In genomic region chr16:30561212-30561816, GRCh38 we compare ENCODE assay signal across 6 cellular contexts. TPM values are rescaled to one million over a fixed set of nuclear protein-coding genes. Genes with fewer than 3 reads are reported as not detected.
DNase-seq lines count a peak whose midpoint lies in the region; ATAC-seq and TF ChIP-seq lines count a peak whose summit lies in the region.

No MANE protein-coding gene starts in this region.

- peaks cover 6% of the 10 kb centered on the region for H3K36me3 Mint-ChIP-seq in activated CD4-positive, alpha-beta memory T cell treated with anti-CD3 and anti-CD28 coated beads, Interleukin-2, amount 10 ng/mL, durations not matched to agents 7 days and 5 days (ENCODE audit: low read depth)

- POLR2A ChIA-PET in activated CD4-positive, alpha-beta memory T cell treated with anti-CD3 and anti-CD28 coated beads, Interleukin-2, amount 10 ng/mL, durations not matched to agents 7 days and 5 days (lab: Charles Lee) = interaction anchor here (0.9 to 6.5 kb wide), 6 partner anchors 8 to 49 kb away, joined by 3 to 129 read pairs (median 5); partner anchors contain the start of genes ZNF688, ZNF689 and ZNF747

- H3K9me3 Mint-ChIP-seq in activated CD4-positive, alpha-beta memory T cell treated with anti-CD3 and anti-CD28 coated beads, Interleukin-2, amount 10 ng/mL, durations not matched to agents 7 days and 5 days = no peaks in the 10 kb centered on the region

- H3K4me1 Mint-ChIP-seq in activated CD4-positive, alpha-beta memory T cell treated with anti-CD3 and anti-CD28 coated beads, Interleukin-2, amount 10 ng/mL, durations not matched to agents 7 days and 5 days = peaks cover 30% of the 10 kb centered on the region

- no peak for TF ChIP-seq CTCF in AG10803 (conservative IDR thresholded peaks at IDR 0.05; ENCODE audit: low read length)

- CTCF ChIA-PET in activated CD4-positive, alpha-beta memory T cell treated with anti-CD3 and anti-CD28 coated beads, Interleukin-2, amount 10 ng/mL, durations not matched to agents 7 days and 5 days (lab: Charles Lee) = interaction anchor here (0.7 to 2.3 kb wide), 5 partner anchors 10 to 132 kb away, joined by 3 to 9 read pairs (median 4); partner anchors contain the start of genes DCTPP1, ZNF688 and ZNF747

- peak overlapping the region; percentile 78 for H3K4me3 Mint-ChIP-seq in activated CD4-positive, alpha-beta memory T cell treated with anti-CD3 and anti-CD28 coated beads, Interleukin-2, amount 10 ng/mL, durations not matched to agents 7 days and 5 days

- H3K4me3 ChIP-seq in AG10803 (ENCODE audit: low read length) = peak overlapping the region; percentile 43

- H3K27ac Mint-ChIP-seq in activated CD4-positive, alpha-beta memory T cell treated with anti-CD3 and anti-CD28 coated beads, Interleukin-2, amount 10 ng/mL, durations not matched to agents 7 days and 5 days = peak overlapping the region; percentile 85

- DNase-seq in AG10803 (ENCODE audit: low read depth) = no peak
- peak; percentile 33 for DNase-seq in activated CD4-positive, alpha-beta memory T cell treated with anti-CD3 and anti-CD28 coated beads, Interleukin-2, amount 10 ng/mL, durations not matched to agents 7 days and 5 days
- peak; percentile 71 for DNase-seq in left lobe of liver (ENCODE audit: low spot score)
- DNase-seq in SIG-M5 (lab: John Stamatoyannopoulos, UW) = no peak
- DNase-seq in activated gamma-delta T cell treated with Interleukin-2 at 50 U/mL for 16 hours = no peak

- no peaks in the 10 kb centered on the region for H3K27me3 Mint-ChIP-seq in activated CD4-positive, alpha-beta memory T cell treated with anti-CD3 and anti-CD28 coated beads, Interleukin-2, amount 10 ng/mL, durations not matched to agents 7 days and 5 days

- peak; percentile 24 for ATAC-seq in left lobe of liver
- ATAC-seq in HG02610 (IDR thresholded peaks at IDR 0.05; ENCODE audit: unreplicated experiment) = no peak

RNA-seq across cellular contexts. Expression of gene ZNF764, which starts 3.1 kb away (rescaled TPM):
- total RNA-seq in activated CD4-positive, alpha-beta memory T cell treated with anti-CD3 and anti-CD28 coated beads, Interleukin-2, amount 10 ng/mL, durations not matched to agents 7 days and 5 days = 10 to 100 TPM; 16.0 to 16.8 TPM
- 6.3 TPM for total RNA-seq in left lobe of liver

RNA-seq across cellular contexts. Expression of gene ZNF688, which starts 10.2 kb away (rescaled TPM):
- 10 to 100 TPM; 19.2 to 22.8 TPM for total RNA-seq in activated CD4-positive, alpha-beta memory T cell treated with anti-CD3 and anti-CD28 coated beads, Interleukin-2, amount 10 ng/mL, durations not matched to agents 7 days and 5 days
- total RNA-seq in left lobe of liver = 8.8 TPM

RNA-seq across cellular contexts. Expression of gene ZNF785, which starts 24.2 kb away (rescaled TPM):
- total RNA-seq in activated CD4-positive, alpha-beta memory T cell treated with anti-CD3 and anti-CD28 coated beads, Interleukin-2, amount 10 ng/mL, durations not matched to agents 7 days and 5 days = 10 to 100 TPM; 12.9 to 13.3 TPM
- 11.8 TPM for total RNA-seq in left lobe of liver

RNA-seq across cellular contexts. Expression of gene ZNF747, which starts 26.7 kb away (rescaled TPM):
- total RNA-seq in activated CD4-positive, alpha-beta memory T cell treated with anti-CD3 and anti-CD28 coated beads, Interleukin-2, amount 10 ng/mL, durations not matched to agents 7 days and 5 days = 10 to 100 TPM; 10.6 to 10.7 TPM
- 7.1 TPM for total RNA-seq in left lobe of liver

RNA-seq across cellular contexts. Expression of gene ZNF768, which starts 34.9 kb away (rescaled TPM):
- 1 to 10 TPM; 5.9 to 6.0 TPM for total RNA-seq in activated CD4-positive, alpha-beta memory T cell treated with anti-CD3 and anti-CD28 coated beads, Interleukin-2, amount 10 ng/mL, durations not matched to agents 7 days and 5 days
- total RNA-seq in left lobe of liver = 21.7 TPM

Comparison
In these comparisons a context has a peak if more than half of its experiments do, and no peak if none do; other contexts are left out.
1. DNase-seq: peak in activated CD4-positive, alpha-beta memory T cell treated with anti-CD3 and anti-CD28 coated beads, Interleukin-2, amount 10 ng/mL, durations not matched to agents 7 days and 5 days (single experiment) and left lobe of liver (single experiment); none in AG10803 (single experiment), SIG-M5 (single experiment) and activated gamma-delta T cell treated with Interleukin-2 at 50 U/mL for 16 hours (single experiment).